In genomic region chr10:95236068-95236903, GRCh38 we compare ENCODE assay signal across 9 cellular contexts. TPM values are rescaled to one million over a fixed set of nuclear protein-coding genes. Genes with fewer than 3 reads are reported as not detected.
DNase-seq lines count a peak whose midpoint lies in the region; ATAC-seq and TF ChIP-seq lines count a peak whose summit lies in the region.
"Had no signal": no experiment of that assay in that cellular context is flagged by ENCODE, and none has a peak within 500 bp of the region (broad histone marks: within the 10 kb centered on the region; RNA-seq: fewer than 3 reads in every experiment).

No MANE protein-coding gene starts in this region.

- no peaks in the 10 kb centered on the region for H3K27me3 Mint-ChIP-seq in chondrocyte (ENCODE audit: low read depth)

- no peak for TF ChIP-seq CTCF in chondrocyte (IDR thresholded peaks at IDR 0.05)
- TF ChIP-seq CTCF in dorsolateral prefrontal cortex (IDR thresholded peaks at IDR 0.05 in 54 of 56, conservative IDR thresholded peaks at IDR 0.05 in 2 of 56; ENCODE audit: low read depth in 1 of 56, partially characterized antibody in 56 of 56): no peak
- TF ChIP-seq CTCF in spleen (IDR thresholded peaks at IDR 0.05 in 8 of 11, conservative IDR thresholded peaks at IDR 0.05 in 3 of 11): no peak

- H2AFZ ChIP-seq in GM23248: no peak overlapping the region

- peak overlapping the region; percentile 86 for H3K27ac Mint-ChIP-seq in chondrocyte (ENCODE audit: unreplicated experiment)

- DNase-seq in GM23248 (peak; percentile 82), LoVo (ENCODE audit: low spot score) (peak; percentile 62), chondrocyte (ENCODE audit: low spot score) (no peak), dorsolateral prefrontal cortex (no peak), NCI-H2107 treated with DMSO at 0.1 percent for 48 hours (lab: John Stamatoyannopoulos, UW; ENCODE audit: unreplicated experiment) (no peak), spleen (no peak), UCSD-AML1 (lab: John Stamatoyannopoulos, UW; ENCODE audit: unreplicated experiment) (no peak)

- H3K27ac ChIP-seq in GM23248: peak overlapping the region; percentile 19; the same call in 1 of the 2 replicates
- H3K27ac ChIP-seq in dorsolateral prefrontal cortex: no peak overlapping the region
- H3K27ac ChIP-seq in spleen: peak overlapping the region in 2 of 8 donors; percentile 43 to 51

- TF ChIP-seq POLR2A in spleen (IDR thresholded peaks at IDR 0.05): no peak

- H3K36me3 ChIP-seq in GM23248 (ENCODE audit: low read depth) (0 out of 2 replicates have a peak, but pooled peaks cover 5% of the 10 kb centered on the region), spleen (peaks cover 0 to 95% (median 49%) of the 10 kb centered on the region in 6 donors)

- no peak overlapping the region for H3K9ac ChIP-seq in GM23248

- H3K4me1 Mint-ChIP-seq in chondrocyte (ENCODE audit: low read depth): peaks cover 23% of the 10 kb centered on the region

- H3K27me3 ChIP-seq in GM23248 (replicated peaks; ENCODE audit: insufficient read depth) (no peaks in the 10 kb centered on the region), dorsolateral prefrontal cortex (peaks cover 0 to 5% (median 0%) of the 10 kb centered on the region in 45 donors), spleen (replicated peaks in 1 of 7) (no peaks in the 10 kb centered on the region)

- 42 to 44% methylated on average over 6 of the region's 6 CpGs for WGBS in GM23248 (ENCODE audit: low coverage in 1 of 2, low lambda C conversion rate in 2 of 2, missing lambda C conversion rate in 2 of 2), 2 experiments
- 55 to 69% (median 60%) methylated on average over 6 of the region's 6 CpGs for WGBS in spleen, 5 donors

- H3K4me1 ChIP-seq in GM23248 (ENCODE audit: insufficient read depth) (peaks cover 23% of the 10 kb centered on the region), spleen (peaks cover 0 to 13% (median 3%) of the 10 kb centered on the region in 6 donors)

- no peak overlapping the region for H3K4me3 Mint-ChIP-seq in chondrocyte (ENCODE audit: unreplicated experiment)

- no peaks in the 10 kb centered on the region for H3K79me2 ChIP-seq in GM23248 (ENCODE audit: insufficient read depth)

- H3K36me3 Mint-ChIP-seq in chondrocyte (ENCODE audit: low read depth): peaks cover 28% of the 10 kb centered on the region

- H3K4me3 ChIP-seq in GM23248 (0 out of 2 replicates have a peak overlapping the region, but pooled peaks have one; percentile 2), dorsolateral prefrontal cortex (no peak overlapping the region), spleen (no peak overlapping the region)

- H3K9me3 ChIP-seq in GM23248 (ENCODE audit: low read depth) (no peaks in the 10 kb centered on the region), spleen (no peaks in the 10 kb centered on the region)

- H3F3A ChIP-seq in GM23248 (ENCODE audit: insufficient read depth): peaks cover 17% of the 10 kb centered on the region; the same call in 1 of the 2 replicates

- in situ Hi-C loops in GM23248 (cut with MboI): no loop called here

- intact Hi-C loops in dorsolateral prefrontal cortex (cut with DNase I) (no loop called here), spleen (cut with DNase I; ENCODE audit: low total_unique reads) (no loop called here)

- H4K20me1 ChIP-seq in GM23248 (ENCODE audit: insufficient read depth): no peaks in the 10 kb centered on the region

- H3K9me3 Mint-ChIP-seq in chondrocyte (ENCODE audit: low read depth): no peaks in the 10 kb centered on the region

- peak overlapping the region; percentile 24 for H3K4me2 ChIP-seq in GM23248 (ENCODE audit: unreplicated experiment)

- ATAC-seq in GM18517 (IDR thresholded peaks at IDR 0.05; ENCODE audit: unreplicated experiment): peak; percentile 99

- no peaks in the 10 kb centered on the region for H3K9me2 ChIP-seq in GM23248 (ENCODE audit: insufficient read depth)

RNA-seq across cellular contexts. Expression of gene ACSM6, which starts 42.2 kb away (rescaled TPM):
- total RNA-seq in GM23248 (2014; rRNA removed; shearing (Covaris generic)): not detected in 2 replicates
- polyA plus RNA-seq in GM23248 (2016; fragmentation: Nextera tagmentation; extraction: Ambion mirVana): 0.08 TPM in 1 of 2 replicates, not detected in the other
- not detected in 3 replicates for total RNA-seq in chondrocyte
- not detected for total RNA-seq in dorsolateral prefrontal cortex
- not detected for total RNA-seq in spleen
- not detected for polyA plus RNA-seq in spleen
- total RNA-seq: skeletal muscle tissue had no signal

RNA-seq across cellular contexts. Expression of gene PDLIM1, which starts 54.5 kb away (rescaled TPM):
- 16.3 and 32.0 TPM in 2 replicates for total RNA-seq in GM23248 (2014; rRNA removed; shearing (Covaris generic))
- polyA plus RNA-seq in GM23248 (2016; fragmentation: Nextera tagmentation; extraction: Ambion mirVana) (143 and 147 TPM in 2 replicates), spleen (100 to 1,000 TPM; 159 to 184 (median 160) TPM)
- total RNA-seq in chondrocyte (94.1 to 113 TPM (median 110 TPM) in 3 replicates), dorsolateral prefrontal cortex (10 to 100 TPM in 50 of 120 experiments, 1 to 10 TPM in 70; 1.6 to 58.4 (median 8.8) TPM), spleen (100 to 1,000 TPM; 101 to 225 (median 176) TPM)

Comparison
In these comparisons a context has a peak if more than half of its experiments do, and no peak if none do; other contexts are left out.
1. DNase-seq: peak in GM23248 (single experiment) and LoVo (single experiment); none in chondrocyte (single experiment), dorsolateral prefrontal cortex (0 of 10), NCI-H2107 treated with DMSO at 0.1 percent for 48 hours (single experiment), spleen (single experiment) and UCSD-AML1 (single experiment).